Comparison of ENCODE assay signal across 1 cellular context in the genomic region with DNA sequence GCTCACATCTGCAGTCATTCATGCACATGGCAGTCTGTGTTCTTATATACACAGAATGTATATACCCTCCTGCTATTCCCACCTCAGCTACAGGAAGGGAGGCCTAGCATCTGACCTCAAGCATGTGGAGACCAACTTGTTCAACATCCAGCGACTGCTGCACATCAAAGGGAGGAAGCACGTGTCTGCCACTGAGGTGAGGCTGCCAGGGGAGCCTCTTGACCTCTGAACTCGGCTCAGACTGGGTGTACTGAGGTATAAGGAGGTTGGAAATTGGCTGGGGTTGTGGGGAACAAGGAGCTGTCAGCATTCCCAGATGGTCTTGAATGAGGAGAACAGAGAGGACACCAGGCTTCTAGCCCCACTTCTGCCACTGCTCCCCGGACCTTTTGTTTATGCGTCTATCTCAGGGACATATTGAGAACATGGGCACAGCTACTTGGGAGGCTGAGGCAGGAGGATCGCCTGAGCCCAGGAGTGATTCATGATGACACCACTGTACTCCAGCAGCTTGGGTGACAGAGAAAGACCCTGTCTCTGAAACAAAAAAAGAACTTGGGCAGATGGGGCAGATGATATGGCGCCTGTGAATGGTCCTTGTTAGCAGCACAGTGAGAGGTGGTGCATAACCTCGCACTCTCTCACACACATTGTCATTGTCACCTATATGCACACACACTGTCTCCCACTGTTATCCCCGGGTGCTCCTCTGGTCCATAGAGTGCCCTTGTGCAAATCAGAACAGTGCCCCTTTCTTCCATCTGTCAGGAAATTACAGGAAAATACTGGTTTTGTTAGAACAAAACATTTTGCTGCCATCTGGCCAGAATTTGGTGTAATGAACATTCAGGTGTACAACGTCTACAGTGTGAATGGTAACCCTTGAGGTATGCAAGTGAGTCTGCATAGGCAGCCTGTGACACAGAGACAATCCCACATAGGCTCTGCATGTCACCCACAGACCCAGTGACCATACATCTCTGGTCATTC.
A peak's percentile ranks its signal among the peaks of the same experiment; 100 is the strongest.
TF ChIP-seq lines count a peak whose summit lies in the region.

No MANE protein-coding gene starts in this region.

TF ChIP-seq in HepG2, 621 proteins besides CTCF, POLR2A, EP300 and RAD21 (continued from another document and continues in another):
- TF ChIP-seq, protein P1, sequence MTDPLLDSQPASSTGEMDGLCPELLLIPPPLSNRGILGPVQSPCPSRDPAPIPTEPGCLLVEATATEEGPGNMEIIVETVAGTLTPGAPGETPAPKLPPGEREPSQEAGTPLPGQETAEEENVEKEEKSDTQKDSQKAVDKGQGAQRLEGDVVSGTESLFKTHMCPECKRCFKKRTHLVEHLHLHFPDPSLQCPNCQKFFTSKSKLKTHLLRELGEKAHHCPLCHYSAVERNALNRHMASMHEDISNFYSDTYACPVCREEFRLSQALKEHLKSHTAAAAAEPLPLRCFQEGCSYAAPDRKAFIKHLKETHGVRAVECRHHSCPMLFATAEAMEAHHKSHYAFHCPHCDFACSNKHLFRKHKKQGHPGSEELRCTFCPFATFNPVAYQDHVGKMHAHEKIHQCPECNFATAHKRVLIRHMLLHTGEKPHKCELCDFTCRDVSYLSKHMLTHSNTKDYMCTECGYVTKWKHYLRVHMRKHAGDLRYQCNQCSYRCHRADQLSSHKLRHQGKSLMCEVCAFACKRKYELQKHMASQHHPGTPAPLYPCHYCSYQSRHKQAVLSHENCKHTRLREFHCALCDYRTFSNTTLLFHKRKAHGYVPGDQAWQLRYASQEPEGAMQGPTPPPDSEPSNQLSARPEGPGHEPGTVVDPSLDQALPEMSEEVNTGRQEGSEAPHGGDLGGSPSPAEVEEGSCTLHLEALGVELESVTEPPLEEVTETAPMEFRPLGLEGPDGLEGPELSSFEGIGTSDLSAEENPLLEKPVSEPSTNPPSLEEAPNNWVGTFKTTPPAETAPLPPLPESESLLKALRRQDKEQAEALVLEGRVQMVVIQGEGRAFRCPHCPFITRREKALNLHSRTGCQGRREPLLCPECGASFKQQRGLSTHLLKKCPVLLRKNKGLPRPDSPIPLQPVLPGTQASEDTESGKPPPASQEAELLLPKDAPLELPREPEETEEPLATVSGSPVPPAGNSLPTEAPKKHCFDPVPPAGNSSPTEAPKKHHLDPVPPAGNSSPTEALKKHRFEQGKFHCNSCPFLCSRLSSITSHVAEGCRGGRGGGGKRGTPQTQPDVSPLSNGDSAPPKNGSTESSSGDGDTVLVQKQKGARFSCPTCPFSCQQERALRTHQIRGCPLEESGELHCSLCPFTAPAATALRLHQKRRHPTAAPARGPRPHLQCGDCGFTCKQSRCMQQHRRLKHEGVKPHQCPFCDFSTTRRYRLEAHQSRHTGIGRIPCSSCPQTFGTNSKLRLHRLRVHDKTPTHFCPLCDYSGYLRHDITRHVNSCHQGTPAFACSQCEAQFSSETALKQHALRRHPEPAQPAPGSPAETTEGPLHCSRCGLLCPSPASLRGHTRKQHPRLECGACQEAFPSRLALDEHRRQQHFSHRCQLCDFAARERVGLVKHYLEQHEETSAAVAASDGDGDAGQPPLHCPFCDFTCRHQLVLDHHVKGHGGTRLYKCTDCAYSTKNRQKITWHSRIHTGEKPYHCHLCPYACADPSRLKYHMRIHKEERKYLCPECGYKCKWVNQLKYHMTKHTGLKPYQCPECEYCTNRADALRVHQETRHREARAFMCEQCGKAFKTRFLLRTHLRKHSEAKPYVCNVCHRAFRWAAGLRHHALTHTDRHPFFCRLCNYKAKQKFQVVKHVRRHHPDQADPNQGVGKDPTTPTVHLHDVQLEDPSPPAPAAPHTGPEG (CRISPR knock-in tag; IDR thresholded peaks at IDR 0.05): no peak
- TF ChIP-seq ZNF691 (CRISPR knock-in tag; IDR thresholded peaks at IDR 0.05; ENCODE audit: borderline replicate concordance, low read depth) (no peak), ZNF75D (CRISPR knock-in tag; IDR thresholded peaks at IDR 0.05; ENCODE audit: borderline replicate concordance) (no peak), RERE (CRISPR knock-in tag; IDR thresholded peaks at IDR 0.05; ENCODE audit: low read depth) (no peak), ZBTB40 (IDR thresholded peaks at IDR 0.05) (no peak), ZBTB40 (CRISPR knock-in tag; IDR thresholded peaks at IDR 0.05) (no peak), RBAK (CRISPR knock-in tag; IDR thresholded peaks at IDR 0.05) (no peak), MED13 (CRISPR knock-in tag; IDR thresholded peaks at IDR 0.05) (no peak), ATF7 (IDR thresholded peaks at IDR 0.05) (no peak), ATF7 (CRISPR knock-in tag; IDR thresholded peaks at IDR 0.05) (no peak), HNRNPUL1 (IDR thresholded peaks at IDR 0.05; ENCODE audit: low read depth, low read length) (no peak), MYPOP (CRISPR knock-in tag; IDR thresholded peaks at IDR 0.05) (no peak), NRL (CRISPR knock-in tag; IDR thresholded peaks at IDR 0.05; ENCODE audit: borderline replicate concordance) (no peak), NR2C2 (CRISPR knock-in tag; IDR thresholded peaks at IDR 0.05; ENCODE audit: borderline replicate concordance) (peak; percentile 81), GATA4 (IDR thresholded peaks at IDR 0.05; ENCODE audit: borderline replicate concordance, low read depth) (no peak), PHF21A (CRISPR knock-in tag; IDR thresholded peaks at IDR 0.05) (no peak), ZNF230 (CRISPR knock-in tag; IDR thresholded peaks at IDR 0.05) (no peak), MBD4 (IDR thresholded peaks at IDR 0.05; ENCODE audit: borderline replicate concordance, low read length) (no peak), ZNF343 (CRISPR knock-in tag; IDR thresholded peaks at IDR 0.05) (no peak), CAMTA2 (CRISPR knock-in tag; IDR thresholded peaks at IDR 0.05; ENCODE audit: borderline replicate concordance) (no peak), NFE2L2 (IDR thresholded peaks at IDR 0.05; ENCODE audit: low read length) (no peak), ZNF234 (CRISPR knock-in tag; conservative IDR thresholded peaks at IDR 0.05) (no peak), ZNF660 (CRISPR knock-in tag; IDR thresholded peaks at IDR 0.05; ENCODE audit: borderline replicate concordance, low read depth) (no peak), ZEB1 (IDR thresholded peaks at IDR 0.05; ENCODE audit: insufficient replicate concordance, low read depth) (no peak), FOXA3 (CRISPR knock-in tag; IDR thresholded peaks at IDR 0.05) (0 out of 2 replicates have a peak, but pooled peaks have one; percentile 22), HES4 (CRISPR knock-in tag; IDR thresholded peaks at IDR 0.05; ENCODE audit: borderline replicate concordance) (no peak)
- TF ChIP-seq, protein P2, sequence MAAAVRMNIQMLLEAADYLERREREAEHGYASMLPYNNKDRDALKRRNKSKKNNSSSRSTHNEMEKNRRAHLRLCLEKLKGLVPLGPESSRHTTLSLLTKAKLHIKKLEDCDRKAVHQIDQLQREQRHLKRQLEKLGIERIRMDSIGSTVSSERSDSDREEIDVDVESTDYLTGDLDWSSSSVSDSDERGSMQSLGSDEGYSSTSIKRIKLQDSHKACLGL (CRISPR knock-in tag; IDR thresholded peaks at IDR 0.05): no peak
